Comparison of ENCODE assay signal across 20 cellular contexts in genomic region chr5:149118463-149118862, GRCh38. TPM values are rescaled to one million over a fixed set of nuclear protein-coding genes. Genes with fewer than 3 reads are reported as not detected.
DNase-seq lines count a peak whose midpoint lies in the region; TF ChIP-seq lines count a peak whose summit lies in the region.
"Had no signal": no experiment of that assay in that cellular context is flagged by ENCODE, and none has a peak within 500 bp of the region (broad histone marks: within the 10 kb centered on the region; RNA-seq: fewer than 3 reads in every experiment).

No MANE protein-coding gene starts in this region.

- TF ChIP-seq POLR2A in breast epithelium (IDR thresholded peaks at IDR 0.05) (no peak), Peyer's patch (IDR thresholded peaks at IDR 0.05) (no peak)

- H3K9me3 Mint-ChIP-seq in MCF 10A (ENCODE audit: unreplicated experiment), result no peaks in the 10 kb centered on the region
- H3K9me3 Mint-ChIP-seq: IgD-negative memory B cell, T-cell had no signal

- no peaks in the 10 kb centered on the region for H3K27me3 Mint-ChIP-seq in MCF 10A (ENCODE audit: insufficient read depth, unreplicated experiment)

- no peak overlapping the region for H3K27ac ChIP-seq in breast epithelium
- no peak overlapping the region for H3K27ac ChIP-seq in hepatocyte
- no peak overlapping the region for H3K27ac ChIP-seq in Peyer's patch
- H3K27ac ChIP-seq: A549; BLaER1 treated with 17β-estradiol and CSF1 and Interleukin-3, amounts not matched to agents 10 nM and 100 nM had no signal

- no peaks in the 10 kb centered on the region for H4K20me1 ChIP-seq in hepatocyte (ENCODE audit: insufficient read depth, poor library complexity, severe bottlenecking)
- H4K20me1 ChIP-seq: BLaER1 treated with 17β-estradiol and CSF1 and Interleukin-3, amounts not matched to agents 10 nM and 100 nM had no signal

- H3K9me3 ChIP-seq in breast epithelium (no peaks in the 10 kb centered on the region), hepatocyte (ENCODE audit: low read depth) (no peaks in the 10 kb centered on the region), Peyer's patch (no peaks in the 10 kb centered on the region)
- H3K9me3 ChIP-seq: A549; BLaER1 treated with 17β-estradiol and CSF1 and Interleukin-3, amounts not matched to agents 10 nM and 100 nM had no signal

- H3K36me3 Mint-ChIP-seq in MCF 10A (ENCODE audit: insufficient read depth, unreplicated experiment), result no peaks in the 10 kb centered on the region
- H3K36me3 Mint-ChIP-seq: IgD-negative memory B cell, T-cell had no signal

- intact Hi-C loops in MCF 10A (cut with micrococcal nuclease) (no loop called here), breast epithelium (cut with DNase I; ENCODE audit: low total_unique reads) (no loop called here)

- no peak overlapping the region for H2AFZ ChIP-seq in hepatocyte

- no TSS peak for BruUV-seq in MCF 10A (replicated peaks; lab: Mats Ljungman, UMichigan)

- no peak overlapping the region for H3K4me3 ChIP-seq in breast epithelium
- H3K4me3 ChIP-seq in epithelial cell of esophagus (ENCODE audit: low read length), result no peak overlapping the region
- H3K4me3 ChIP-seq in hepatocyte, result no peak overlapping the region
- H3K4me3 ChIP-seq in Peyer's patch, result no peak overlapping the region
- H3K4me3 ChIP-seq: A549; BLaER1 treated with 17β-estradiol and CSF1 and Interleukin-3, amounts not matched to agents 10 nM and 100 nM had no signal

- H3K9me2 ChIP-seq in hepatocyte (replicated peaks; ENCODE audit: insufficient read depth), result no peaks in the 10 kb centered on the region

- H3K27me3 ChIP-seq in breast epithelium, result no peaks in the 10 kb centered on the region
- H3K27me3 ChIP-seq in hepatocyte, result no peaks in the 10 kb centered on the region
- no peaks in the 10 kb centered on the region for H3K27me3 ChIP-seq in Peyer's patch
- H3K27me3 ChIP-seq: BLaER1 treated with 17β-estradiol and CSF1 and Interleukin-3, amounts not matched to agents 10 nM and 100 nM had no signal

- H3K4me3 Mint-ChIP-seq in MCF 10A (ENCODE audit: unreplicated experiment), result no peak overlapping the region
- H3K4me3 Mint-ChIP-seq: H9, IgD-negative memory B cell, T-cell had no signal

- TF ChIP-seq CTCF in MCF 10A (IDR thresholded peaks at IDR 0.05; ENCODE audit: unreplicated experiment) (no peak), breast epithelium (IDR thresholded peaks at IDR 0.05) (no peak), epithelial cell of esophagus (IDR thresholded peaks at IDR 0.05; ENCODE audit: insufficient read depth, low read depth, low read length, missing control alignments) (no peak), hepatocyte (IDR thresholded peaks at IDR 0.05; ENCODE audit: poor library complexity) (no peak), Peyer's patch (IDR thresholded peaks at IDR 0.05) (no peak)

- POLR2A ChIA-PET in MCF 10A (lab: Yijun Ruan, JAX), result interaction anchor here (0.5 to 2.0 kb wide), 10 partner anchors 8 to 904 kb away, joined by 3 to 11 read pairs (median 4); no protein-coding TSS in a partner anchor

- no peaks in the 10 kb centered on the region for H3K36me3 ChIP-seq in breast epithelium
- H3K36me3 ChIP-seq in hepatocyte (replicated peaks; ENCODE audit: insufficient read depth, low read depth), result no peaks in the 10 kb centered on the region
- no peaks in the 10 kb centered on the region for H3K36me3 ChIP-seq in Peyer's patch
- H3K36me3 ChIP-seq: BLaER1 treated with 17β-estradiol and CSF1 and Interleukin-3, amounts not matched to agents 10 nM and 100 nM had no signal

- DNase-seq in MCF 10A (ENCODE audit: unreplicated experiment) (peak; percentile 47), breast epithelium (ENCODE audit: low spot score in 2 of 2) (no peak), NCI-H69 (lab: John Stamatoyannopoulos, UW) (peak; percentile 64), epithelial cell of esophagus (ENCODE audit: low read depth) (peak; percentile 47), hepatocyte (ENCODE audit: low spot score) (no peak), Peyer's patch (no peak), OCI-M1 (lab: John Stamatoyannopoulos, UW) (no peak)
- DNase-seq in activated CD4-positive, CD25-positive, alpha-beta regulatory T cell (lab: John Stamatoyannopoulos, UW), result no peak
- DNase-seq: H9; NCI-H1436 treated with DMSO at 0.1 percent for 48 hours; NCI-H2081; NCI-H226; NCI-H526 treated with DMSO at 0.1 percent for 48 hours; NK-92 treated with Interleukin-12 subunit alpha and Interleukin-12 subunit beta, amount 100 ng/mL, for 24 hours; T-cell had no signal

- H3K4me1 ChIP-seq in breast epithelium (no peaks in the 10 kb centered on the region), hepatocyte (ENCODE audit: insufficient read depth) (no peaks in the 10 kb centered on the region), Peyer's patch (no peaks in the 10 kb centered on the region)

- H3K4me2 ChIP-seq in hepatocyte, result no peak overlapping the region
- H3K4me2 ChIP-seq: A549; BLaER1 treated with 17β-estradiol and CSF1 and Interleukin-3, amounts not matched to agents 10 nM and 100 nM had no signal

- H3K79me2 ChIP-seq in hepatocyte, result no peaks in the 10 kb centered on the region

- peaks cover 30% of the 10 kb centered on the region for H3K4me1 Mint-ChIP-seq in MCF 10A (ENCODE audit: insufficient read depth, unreplicated experiment)
- H3K4me1 Mint-ChIP-seq: H9, IgD-negative memory B cell, T-cell had no signal

- H3K27ac Mint-ChIP-seq in MCF 10A (ENCODE audit: low read depth, unreplicated experiment), result peak overlapping the region; percentile 6
- H3K27ac Mint-ChIP-seq: H9, IgD-negative memory B cell, T-cell had no signal

- CTCF ChIA-PET in MCF 10A (lab: Yijun Ruan, JAX), result interaction anchor here (0.6 to 20.7 kb wide), 11 partner anchors 10 to 676 kb away, joined by 3 to 732 read pairs (median 6); no protein-coding TSS in a partner anchor

RNA-seq across cellular contexts. Expression of gene ABLIM3, which starts 22.8 kb away (rescaled TPM):
- total RNA-seq in MCF 10A (2022) (168 and 206 TPM in 2 replicates), breast epithelium (10 to 100 TPM; 26.3 to 61.9 (median 57.4) TPM), hepatocyte (7.0 and 7.3 TPM in 2 replicates), Peyer's patch (10 to 100 TPM in 1 of 4 donors, 1 to 10 TPM in 3; 1.6 to 26.4 (median 5.7) TPM)
- polyA plus RNA-seq in hepatocyte, result 7.8 and 8.1 TPM in 2 replicates
- total RNA-seq: OCI-LY7 had no signal

RNA-seq across cellular contexts. Expression of gene SH3TC2, which starts 55.6 kb away (rescaled TPM):
- total RNA-seq in MCF 10A (2022) (6.2 and 7.2 TPM in 2 replicates), breast epithelium (1 to 10 TPM in 2 of 3 donors, under 1 TPM in 1; 0.48 to 9.4 (median 2.3) TPM), hepatocyte (3.5 and 3.8 TPM in 2 replicates), Peyer's patch (1 to 10 TPM in 1 of 4 donors, under 1 TPM in 3; 0.57 to 1.3 (median 0.76) TPM)
- polyA plus RNA-seq in hepatocyte, result 1.3 and 2.2 TPM in 2 replicates
- total RNA-seq: G401, H9, OCI-LY7, T-cell had no signal
- polyA plus RNA-seq: IgD-negative memory B cell had no signal

Comparison
In these comparisons a context has a peak if more than half of its experiments do, and no peak if none do; other contexts are left out.
1. DNase-seq: peak in MCF 10A (single experiment), NCI-H69 (single experiment) and epithelial cell of esophagus (single experiment); none in breast epithelium (0 of 2), hepatocyte (single experiment), Peyer's patch (0 of 3), OCI-M1 (single experiment) and activated CD4-positive, CD25-positive, alpha-beta regulatory T cell (0 of 4).